17 cellular contexts compared by ENCODE assay signal in the genomic region with DNA sequence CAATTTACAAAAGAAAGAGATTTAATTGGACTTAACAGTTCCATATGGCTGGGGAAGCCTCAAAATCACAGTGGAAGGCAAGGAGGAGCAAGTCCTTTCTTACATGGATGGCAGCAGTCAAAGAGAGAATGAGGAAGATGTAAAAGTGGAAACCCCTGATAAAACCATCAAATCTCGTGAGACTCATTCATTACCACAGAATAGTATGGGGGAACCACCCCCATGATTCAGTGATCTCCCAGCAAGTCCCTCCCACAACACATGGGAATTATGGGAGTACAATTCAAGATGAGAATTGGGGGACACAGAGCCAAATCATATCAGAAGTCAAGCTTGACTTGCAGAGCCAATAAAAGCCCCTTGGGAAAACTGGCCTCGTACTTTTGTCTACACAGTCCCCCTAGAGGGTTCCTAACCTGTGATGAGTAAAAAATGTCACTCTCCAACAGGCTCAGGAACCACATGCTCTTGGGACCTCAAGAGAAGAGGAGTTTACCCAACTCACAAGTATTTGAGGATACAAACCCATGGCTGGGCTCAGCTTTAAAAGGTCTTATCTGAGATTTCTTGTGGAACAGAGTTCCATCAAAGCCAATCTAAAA. TPM values are rescaled to one million over a fixed set of nuclear protein-coding genes. Genes with fewer than 3 reads are reported as not detected.
DNase-seq lines count a peak whose midpoint lies in the region; ATAC-seq and TF ChIP-seq lines count a peak whose summit lies in the region.
"Had no signal": no experiment of that assay in that cellular context is flagged by ENCODE, and none has a peak within 500 bp of the region (broad histone marks: within the 10 kb centered on the region; RNA-seq: fewer than 3 reads in every experiment).

No MANE protein-coding gene starts in this region.

- no peak for DNase-seq in Caco-2
- no peak for DNase-seq in mucosa of descending colon
- DNase-seq: Calu3; CD4-positive, alpha-beta T cell; CD8-positive, alpha-beta memory T cell; DMS53; DMS79 treated with DMSO at 0.1 percent for 48 hours; GF-D8; GOT3; HFFc6 had no signal

- BruUV-seq in Caco-2 (replicated peaks; lab: Mats Ljungman, UMichigan): no TSS peak

- POLR2A ChIA-PET in Caco-2 (lab: Charles Lee): no interaction called here

- H3K4me1 ChIP-seq in BLaER1 (peaks cover 7% of the 10 kb centered on the region), Caco-2 (no peaks in the 10 kb centered on the region; the same call in 1 of the 2 replicates), mucosa of descending colon (ENCODE audit: low read depth) (no peaks in the 10 kb centered on the region)

- H3K9me3 ChIP-seq in BLaER1 (peaks cover 54% of the 10 kb centered on the region), Caco-2 (peaks cover 23% of the 10 kb centered on the region), mucosa of descending colon (peaks cover 3% of the 10 kb centered on the region)

- H3K4me1 Mint-ChIP-seq in Caco-2 (ENCODE audit: low read depth, unreplicated experiment): peaks cover 8% of the 10 kb centered on the region
- peaks cover 8% of the 10 kb centered on the region for H3K4me1 Mint-ChIP-seq in activated T-helper 17 cell treated with anti-CD3 and anti-CD28 coated beads, Interleukin-2, amount 50 U/mL, for 72 hours
- H3K4me1 Mint-ChIP-seq: CD14-positive monocyte had no signal

- H3K36me3 ChIP-seq in BLaER1: no peaks in the 10 kb centered on the region
- H3K36me3 ChIP-seq in Caco-2 (ENCODE audit: control insufficient read depth, insufficient read depth, low read length): no peaks in the 10 kb centered on the region
- H3K36me3 ChIP-seq in mucosa of descending colon (ENCODE audit: low read depth): no peaks in the 10 kb centered on the region
- H3K36me3 ChIP-seq: BLaER1 treated with 17β-estradiol and CSF1 and Interleukin-3, amounts not matched to agents 10 nM and 100 nM; HAP-1 had no signal

- ATAC-seq in activated T-helper 17 cell treated with anti-CD3 and anti-CD28 coated beads, Interleukin-2, amount 50 U/mL, for 72 hours (replicated peaks): peak; percentile 29
- ATAC-seq in HG03175 (IDR thresholded peaks at IDR 0.05; ENCODE audit: unreplicated experiment): no peak
- ATAC-seq in mucosa of descending colon: no peak
- no peak for ATAC-seq in HG03565 (IDR thresholded peaks at IDR 0.05; ENCODE audit: unreplicated experiment)

- peak overlapping the region; percentile 15 for H3K27ac Mint-ChIP-seq in Caco-2 (ENCODE audit: unreplicated experiment)
- H3K27ac Mint-ChIP-seq in activated T-helper 17 cell treated with anti-CD3 and anti-CD28 coated beads, Interleukin-2, amount 50 U/mL, for 72 hours: no peak overlapping the region
- H3K27ac Mint-ChIP-seq: CD14-positive monocyte; CD4-positive, alpha-beta T cell; CD8-positive, alpha-beta memory T cell; HFFc6 had no signal

- peaks cover 4% of the 10 kb centered on the region for H3K27me3 Mint-ChIP-seq in Caco-2 (ENCODE audit: insufficient read depth, unreplicated experiment)
- no peaks in the 10 kb centered on the region for H3K27me3 Mint-ChIP-seq in activated T-helper 17 cell treated with anti-CD3 and anti-CD28 coated beads, Interleukin-2, amount 50 U/mL, for 72 hours
- H3K27me3 Mint-ChIP-seq: CD4-positive, alpha-beta T cell had no signal

- no peaks in the 10 kb centered on the region for H3K27me3 ChIP-seq in BLaER1
- no peaks in the 10 kb centered on the region for H3K27me3 ChIP-seq in Caco-2 (replicated peaks; ENCODE audit: control insufficient read depth, insufficient read depth, low read length)
- H3K27me3 ChIP-seq: BLaER1 treated with 17β-estradiol and CSF1 and Interleukin-3, amounts not matched to agents 10 nM and 100 nM had no signal

- H3K27ac ChIP-seq in BLaER1: no peak overlapping the region
- H3K27ac ChIP-seq: BLaER1 treated with 17β-estradiol and CSF1 and Interleukin-3, amounts not matched to agents 10 nM and 100 nM had no signal

- intact Hi-C loops in Caco-2 (cut with micrococcal nuclease; ENCODE audit: unreplicated experiment) (no loop called here), mucosa of descending colon (cut with DNase I, micrococcal nuclease) (no loop called here)

- peak overlapping the region; percentile 21; the same call in 1 of the 2 replicates for H3K4me2 ChIP-seq in BLaER1

- CTCF ChIA-PET in Caco-2 (lab: Charles Lee): no interaction called here

- peaks cover 27% of the 10 kb centered on the region for H3K9me3 Mint-ChIP-seq in Caco-2 (ENCODE audit: unreplicated experiment)
- H3K9me3 Mint-ChIP-seq in activated T-helper 17 cell treated with anti-CD3 and anti-CD28 coated beads, Interleukin-2, amount 50 U/mL, for 72 hours: peaks cover 5% of the 10 kb centered on the region

- TF ChIP-seq CTCF in Caco-2 (IDR thresholded peaks at IDR 0.05; ENCODE audit: insufficient read depth in 1 of 2, low read depth in 1 of 2, low read length in 1 of 2, severe bottlenecking in 1 of 2, unreplicated experiment in 1 of 2): no peak
- TF ChIP-seq CTCF in mucosa of descending colon (IDR thresholded peaks at IDR 0.05): no peak

- H3K9ac ChIP-seq in BLaER1: no peak overlapping the region
- H3K9ac ChIP-seq: BLaER1 treated with 17β-estradiol and CSF1 and Interleukin-3, amounts not matched to agents 10 nM and 100 nM had no signal

- H3K4me3 ChIP-seq in BLaER1: no peak overlapping the region
- no peak overlapping the region for H3K4me3 ChIP-seq in Caco-2 (ENCODE audit: low read depth, low read length)
- no peak overlapping the region for H3K4me3 ChIP-seq in mucosa of descending colon
- H3K4me3 ChIP-seq: BLaER1 treated with 17β-estradiol and CSF1 and Interleukin-3, amounts not matched to agents 10 nM and 100 nM; HAP-1 had no signal

- peaks cover 11% of the 10 kb centered on the region for H3K36me3 Mint-ChIP-seq in Caco-2 (ENCODE audit: insufficient read depth, unreplicated experiment)
- H3K36me3 Mint-ChIP-seq in activated T-helper 17 cell treated with anti-CD3 and anti-CD28 coated beads, Interleukin-2, amount 50 U/mL, for 72 hours (ENCODE audit: low read depth): no peaks in the 10 kb centered on the region
- H3K36me3 Mint-ChIP-seq: CD14-positive monocyte had no signal

- no peak overlapping the region for H3K4me3 Mint-ChIP-seq in Caco-2 (ENCODE audit: unreplicated experiment)
- no peak overlapping the region for H3K4me3 Mint-ChIP-seq in activated T-helper 17 cell treated with anti-CD3 and anti-CD28 coated beads, Interleukin-2, amount 50 U/mL, for 72 hours
- H3K4me3 Mint-ChIP-seq: CD14-positive monocyte; CD4-positive, alpha-beta T cell; CD8-positive, alpha-beta memory T cell; HFFc6 had no signal

- no peaks in the 10 kb centered on the region for H4K20me1 ChIP-seq in BLaER1
- H4K20me1 ChIP-seq: BLaER1 treated with 17β-estradiol and CSF1 and Interleukin-3, amounts not matched to agents 10 nM and 100 nM had no signal

RNA-seq across cellular contexts. Expression of gene INPP4A, which starts 11.2 kb away (rescaled TPM):
- 24.9 and 26.3 TPM in 2 replicates for total RNA-seq in Caco-2 (2022)
- 10 to 100 TPM; 66.4 to 74.8 TPM for total RNA-seq in activated T-helper 17 cell treated with anti-CD3 and anti-CD28 coated beads, Interleukin-2, amount 50 U/mL, for 72 hours
- 10 to 100 TPM; 18.2 to 39.8 (median 19.1) TPM for total RNA-seq in mucosa of descending colon
